ENCODE assay signal across 19 cellular contexts in the genomic region with DNA sequence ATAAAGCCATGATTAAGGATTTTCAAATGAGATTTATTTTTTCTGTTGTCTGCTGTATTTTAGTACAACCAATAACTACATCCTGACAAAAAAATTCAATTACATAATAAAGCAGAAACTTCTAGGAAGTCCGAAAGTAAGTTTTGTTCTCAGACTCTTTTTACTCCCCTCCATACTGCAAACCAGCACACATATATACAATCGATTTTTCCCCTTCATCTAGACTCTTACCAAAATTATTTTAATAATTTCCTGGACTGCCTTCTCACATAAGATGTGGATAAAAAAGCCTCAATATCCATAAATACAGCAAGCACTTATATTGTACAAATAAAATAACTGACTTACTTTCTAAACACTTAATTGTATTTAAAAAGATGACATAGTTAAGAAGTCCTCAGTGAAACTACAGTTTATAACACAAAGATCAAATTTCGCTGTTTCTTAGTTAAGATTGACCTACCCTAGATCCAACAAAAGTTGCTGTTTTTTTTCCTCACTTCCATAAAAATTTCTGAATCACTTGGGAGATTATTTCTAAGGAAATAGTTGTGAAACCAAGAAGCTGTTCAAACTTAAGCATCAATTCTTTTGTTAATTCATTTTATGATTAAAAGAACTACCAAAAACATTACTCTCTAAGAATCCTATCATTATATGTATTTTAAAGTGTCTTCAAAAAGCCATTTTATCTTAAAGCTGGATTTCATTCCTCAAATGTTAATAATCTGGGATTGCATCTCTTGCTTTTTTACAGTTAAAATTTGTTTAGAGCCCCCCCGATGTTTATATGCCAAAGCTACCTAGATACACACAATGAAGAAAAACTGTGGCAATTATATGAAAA.
DNase-seq lines count a peak whose midpoint lies in the region; ATAC-seq and TF ChIP-seq lines count a peak whose summit lies in the region.
"Had no signal": no experiment of that assay in that cellular context is flagged by ENCODE, and none has a peak within 500 bp of the region (broad histone marks: within the 10 kb centered on the region; RNA-seq: fewer than 3 reads in every experiment).

No MANE protein-coding gene starts in this region.

- DNase-seq in Caki2 (ENCODE audit: low read depth) (peak; percentile 51), Panc1 (ENCODE audit: low read depth, low spot score) (no peak), epithelial cell of proximal tubule (ENCODE audit: low read depth) (no peak), osteocyte (ENCODE audit: extremely low spot score, unreplicated experiment) (no peak), NCI-H524 treated with DMSO at 0.1 percent for 48 hours (lab: John Stamatoyannopoulos, UW) (no peak), RKO (ENCODE audit: low spot score) (no peak)
- no peak for DNase-seq in activated CD8-positive, alpha-beta memory T cell treated with anti-CD3 and anti-CD28 coated beads for 24 hours
- DNase-seq: activated CD8-positive, alpha-beta memory T cell treated with anti-CD3 and anti-CD28 coated beads, Interleukin-2, amount 50 U/mL, for 4 hours; activated naive CD8-positive, alpha-beta T cell treated with anti-CD3 and anti-CD28 coated beads for 36 hours; NCI-H82; right lobe of liver; stimulated activated CD4-positive, alpha-beta T cell treated with anti-CD3 and anti-CD28 coated beads, Interleukin-4, amount 100 ng/mL, for 4 hours; T-helper 17 cell had no signal

- H3K9me3 Mint-ChIP-seq in osteocyte (ENCODE audit: unreplicated experiment) = no peaks in the 10 kb centered on the region
- H3K9me3 Mint-ChIP-seq: activated naive CD8-positive, alpha-beta T cell treated with anti-CD3 and anti-CD28 coated beads for 36 hours; neural progenitor cell had no signal

- H3K9me3 ChIP-seq in Panc1 (ENCODE audit: control insufficient read depth, insufficient read depth, low read depth, low read length) = no peaks in the 10 kb centered on the region
- H3K9me3 ChIP-seq: esophagus muscularis mucosa, HAP-1, right lobe of liver had no signal

- H3K36me3 ChIP-seq in Panc1 (ENCODE audit: control insufficient read depth, insufficient read depth, low read length) = peaks cover 10% of the 10 kb centered on the region
- H3K36me3 ChIP-seq: esophagus muscularis mucosa, HAP-1, neural progenitor cell, right lobe of liver had no signal

- POLR2A ChIA-PET in Panc1 (lab: Charles Lee) = interaction anchor here (0.6 to 1.5 kb wide), 2 partner anchors 22 to 23 kb away, joined by 3 read pairs; no protein-coding TSS in a partner anchor

- TSS peak; percentile 28 for BruUV-seq in Panc1 (replicated peaks; lab: Mats Ljungman, UMichigan)

- peak overlapping the region; percentile 74 to 76; a peak in 3 of 4 replicates for H3K4me3 ChIP-seq in Panc1 (ENCODE audit: low read depth in 2 of 2, low read length in 2 of 2)
- H3K4me3 ChIP-seq in epithelial cell of proximal tubule (ENCODE audit: low read depth, low read length) = peak overlapping the region; percentile 70
- H3K4me3 ChIP-seq: esophagus muscularis mucosa, HAP-1, lung, neural progenitor cell, right lobe of liver had no signal

- H3K4me1 ChIP-seq in Panc1 (ENCODE audit: control insufficient read depth, insufficient read depth, low read length) = peaks cover 49% of the 10 kb centered on the region
- H3K4me1 ChIP-seq: HAP-1 had no signal

- peaks cover 54% of the 10 kb centered on the region for H3K27me3 Mint-ChIP-seq in osteocyte (ENCODE audit: unreplicated experiment)

- no peaks in the 10 kb centered on the region for H3K27me3 ChIP-seq in Panc1 (ENCODE audit: control insufficient read depth, insufficient read depth, low read length)

- in situ Hi-C loops in Caki2 (cut with HindIII; ENCODE audit: low pct_unique_long_range_greater_than_20kb, low sequenced_read_pairs) = loop anchor here (25.0 kb wide), 1 partner anchor 220 kb away; the partner anchor contains the start of gene KLHL9
- in situ Hi-C loops in Panc1 (cut with HindIII; ENCODE audit: low pct_unique_long_range_greater_than_20kb, low sequenced_read_pairs) = loop anchor here (10.0 kb wide), 1 partner anchor 118 kb away; no protein-coding TSS in a partner anchor

- peak overlapping the region; percentile 99 for H3K27ac ChIP-seq in Panc1 (ENCODE audit: low read length)
- H3K27ac ChIP-seq: C4-2B, esophagus muscularis mucosa, neural progenitor cell, right lobe of liver, RWPE1 had no signal

- H3K4me1 Mint-ChIP-seq in osteocyte (ENCODE audit: unreplicated experiment) = peaks cover 18% of the 10 kb centered on the region

- intact Hi-C loops in Panc1 (cut with micrococcal nuclease; ENCODE audit: unreplicated experiment) = loop anchor here (10.0 kb wide), 1 partner anchor 52 kb away; no protein-coding TSS in a partner anchor

- no peaks in the 10 kb centered on the region for H3K36me3 Mint-ChIP-seq in osteocyte (ENCODE audit: unreplicated experiment)
- H3K36me3 Mint-ChIP-seq: neural progenitor cell had no signal

- TF ChIP-seq CTCF in Panc1 (IDR thresholded peaks at IDR 0.05) (no peak), epithelial cell of proximal tubule (conservative IDR thresholded peaks at IDR 0.05; ENCODE audit: low read depth, low read length) (no peak), osteocyte (IDR thresholded peaks at IDR 0.05) (no peak)

- H3K4me3 Mint-ChIP-seq in osteocyte (ENCODE audit: unreplicated experiment) = no peak overlapping the region
- H3K4me3 Mint-ChIP-seq: neural progenitor cell, T-helper 17 cell had no signal

- CTCF ChIA-PET in Panc1 (lab: Charles Lee) = no interaction called here

- peak overlapping the region; percentile 36 for H3K27ac Mint-ChIP-seq in osteocyte (ENCODE audit: unreplicated experiment)
- H3K27ac Mint-ChIP-seq: activated naive CD8-positive, alpha-beta T cell treated with anti-CD3 and anti-CD28 coated beads for 36 hours; neural progenitor cell; T-helper 17 cell had no signal

- no peak for ATAC-seq in Panc1
- ATAC-seq: right lobe of liver, T-helper 17 cell had no signal
